17 cellular contexts compared by ENCODE assay signal in the genomic region with DNA sequence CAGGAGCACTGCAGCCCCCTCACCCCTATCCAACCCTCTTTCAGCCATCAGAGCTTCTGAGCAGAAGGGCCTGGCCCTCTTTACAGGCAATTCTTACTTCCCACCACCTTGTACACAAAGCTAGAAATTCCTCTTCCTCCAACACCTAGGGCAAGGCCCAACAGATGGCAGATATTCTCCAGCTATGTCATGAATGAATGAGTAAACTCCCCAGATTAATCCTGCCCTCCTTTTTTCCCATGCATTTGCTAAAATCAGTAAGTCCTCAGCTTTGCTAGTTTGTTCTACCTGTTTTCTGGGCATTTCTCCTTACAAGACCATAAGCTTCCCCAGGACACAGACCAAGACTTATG. TPM values are rescaled to one million over a fixed set of nuclear protein-coding genes. Genes with fewer than 3 reads are reported as not detected.
A peak's percentile ranks its signal among the peaks of the same experiment; 100 is the strongest.
DNase-seq lines count a peak whose midpoint lies in the region; ATAC-seq, FAIRE-seq and TF ChIP-seq lines count a peak whose summit lies in the region.
"Had no signal": no experiment of that assay in that cellular context is flagged by ENCODE, and none has a peak within 500 bp of the region (broad histone marks: within the 10 kb centered on the region; RNA-seq: fewer than 3 reads in every experiment).

No MANE protein-coding gene starts in this region.

- H3K27me3 ChIP-seq in gastroesophageal sphincter = no peaks in the 10 kb centered on the region

- peak; percentile 86 for FAIRE-seq in A549 (lab: Jason Lieb, UNC)
- FAIRE-seq: frontal cortex had no signal

- H3K9me3 ChIP-seq in A549 (no peaks in the 10 kb centered on the region), gastroesophageal sphincter (no peaks in the 10 kb centered on the region)
- H3K9me3 ChIP-seq: neutrophil had no signal

- TF ChIP-seq CTCF in A549 (IDR thresholded peaks at IDR 0.05) (no peak), gastroesophageal sphincter (IDR thresholded peaks at IDR 0.05) (no peak)

- TF ChIP-seq RAD21 in A549 (conservative IDR thresholded peaks at IDR 0.05 in 1 of 2, IDR thresholded peaks at IDR 0.05 in 1 of 2) = no peak

- no peaks in the 10 kb centered on the region for H3K9me3 Mint-ChIP-seq in activated T-helper 1 cell treated with anti-CD3 and anti-CD28 coated beads, Interleukin-12 subunit alpha, Interleukin-12 subunit beta, Interleukin-2, Interleukin-4 antibody, amounts not matched to agents 30 ng/mL and 10 ng/mL and 1 ng/mL, durations not matched to agents 14 hours and 24 hours and 36 hours
- H3K9me3 Mint-ChIP-seq: activated CD4-positive, alpha-beta memory T cell treated with anti-CD3 and anti-CD28 coated beads, Interleukin-2, amount 10 ng/mL, durations not matched to agents 7 days and 5 days; activated T-helper 17 cell treated with anti-CD3 and anti-CD28 coated beads, Interleukin-2, amount 50 U/mL, for 72 hours; immature natural killer cell had no signal

- peaks cover 3% of the 10 kb centered on the region for H3K27me3 Mint-ChIP-seq in activated T-helper 1 cell treated with anti-CD3 and anti-CD28 coated beads, Interleukin-12 subunit alpha, Interleukin-12 subunit beta, Interleukin-2, Interleukin-4 antibody, amounts not matched to agents 30 ng/mL and 10 ng/mL and 1 ng/mL, durations not matched to agents 14 hours and 24 hours and 36 hours (ENCODE audit: insufficient read depth)

- ATAC-seq in A549 (no peak), gastroesophageal sphincter (no peak), HG03378 (IDR thresholded peaks at IDR 0.05; ENCODE audit: unreplicated experiment) (no peak)
- ATAC-seq: activated T-helper 17 cell treated with anti-CD3 and anti-CD28 coated beads, Interleukin-2, amount 50 U/mL, for 72 hours had no signal

- peak overlapping the region; percentile 66 for H3K4me2 ChIP-seq in A549

- no peaks in the 10 kb centered on the region for H3K36me3 Mint-ChIP-seq in activated T-helper 1 cell treated with anti-CD3 and anti-CD28 coated beads, Interleukin-12 subunit alpha, Interleukin-12 subunit beta, Interleukin-2, Interleukin-4 antibody, amounts not matched to agents 30 ng/mL and 10 ng/mL and 1 ng/mL, durations not matched to agents 14 hours and 24 hours and 36 hours (ENCODE audit: low read depth)
- H3K36me3 Mint-ChIP-seq: immature natural killer cell had no signal

- peaks cover 11% of the 10 kb centered on the region for H3K4me1 Mint-ChIP-seq in activated T-helper 1 cell treated with anti-CD3 and anti-CD28 coated beads, Interleukin-12 subunit alpha, Interleukin-12 subunit beta, Interleukin-2, Interleukin-4 antibody, amounts not matched to agents 30 ng/mL and 10 ng/mL and 1 ng/mL, durations not matched to agents 14 hours and 24 hours and 36 hours (ENCODE audit: low read depth)

- H3K27ac Mint-ChIP-seq in activated T-helper 1 cell treated with anti-CD3 and anti-CD28 coated beads, Interleukin-12 subunit alpha, Interleukin-12 subunit beta, Interleukin-2, Interleukin-4 antibody, amounts not matched to agents 30 ng/mL and 10 ng/mL and 1 ng/mL, durations not matched to agents 14 hours and 24 hours and 36 hours = peak overlapping the region; percentile 3
- H3K27ac Mint-ChIP-seq: activated CD4-positive, alpha-beta memory T cell treated with anti-CD3 and anti-CD28 coated beads, Interleukin-2, amount 10 ng/mL, durations not matched to agents 7 days and 5 days; activated T-helper 17 cell treated with anti-CD3 and anti-CD28 coated beads, Interleukin-2, amount 50 U/mL, for 72 hours; immature natural killer cell had no signal

- CTCF ChIA-PET in A549 (lab: Yijun Ruan, JAX) = interaction anchor here (1.6 to 48.7 kb wide), 6 partner anchors 4 to 131 kb away, joined by 12 to 1377 read pairs (median 499); partner anchors contain the start of genes CUEDC1, MRPS23, SRSF1 and VEZF1

- peak overlapping the region; percentile 92 to 95 for H3K27ac ChIP-seq in A549
- peak overlapping the region in 3 of 4 donors; percentile 93 to 99 (median 94) for H3K27ac ChIP-seq in gastroesophageal sphincter
- no peak overlapping the region for H3K27ac ChIP-seq in caudate nucleus (ENCODE audit: low read depth, low read length)
- H3K27ac ChIP-seq: neutrophil had no signal

- DNase-seq in A549 (ENCODE audit: low read depth in 1 of 2, low spot score in 1 of 2) = no peak
- DNase-seq in HCEC 1CT = peak; percentile 72
- DNase-seq in activated T-helper 1 cell treated with anti-CD3 and anti-CD28 coated beads, Interleukin-12 subunit alpha, Interleukin-12 subunit beta, Interleukin-2, Interleukin-4 antibody, amounts not matched to agents 30 ng/mL and 10 ng/mL and 1 ng/mL, durations not matched to agents 14 hours and 24 hours and 36 hours (ENCODE audit: low spot score) = no peak
- DNase-seq in caudate nucleus (lab: John Stamatoyannopoulos, UW) = no peak
- no peak for DNase-seq in NCI-H2029 (lab: John Stamatoyannopoulos, UW)
- DNase-seq in medulla oblongata (ENCODE audit: extremely low spot score) = no peak
- DNase-seq: activated CD4-positive, alpha-beta memory T cell treated with anti-CD3 and anti-CD28 coated beads, Interleukin-2, amount 10 ng/mL, durations not matched to agents 7 days and 5 days; aorta; immature natural killer cell; NCI-H2081 treated with DMSO at 0.1 percent for 48 hours; SHP77 treated with DMSO at 0.1 percent for 48 hours; stimulated activated naive CD4-positive, alpha-beta T cell had no signal

- TF ChIP-seq EP300 in A549 (IDR thresholded peaks at IDR 0.05) = no peak
- no peak for TF ChIP-seq EP300 in gastroesophageal sphincter (IDR thresholded peaks at IDR 0.05)

- TF ChIP-seq POLR2A in A549 (IDR thresholded peaks at IDR 0.05; ENCODE audit: low read length) = no peak
- no peak for TF ChIP-seq POLR2A in gastroesophageal sphincter (IDR thresholded peaks at IDR 0.05)

- intact Hi-C loops in activated T-helper 1 cell treated with anti-CD3 and anti-CD28 coated beads, Interleukin-12 subunit alpha, Interleukin-12 subunit beta, Interleukin-2, Interleukin-4 antibody, amounts not matched to agents 30 ng/mL and 10 ng/mL and 1 ng/mL, durations not matched to agents 14 hours and 24 hours and 36 hours (cut with micrococcal nuclease) = no loop called here

- H3K4me3 ChIP-seq in A549 (no peak overlapping the region), gastroesophageal sphincter (no peak overlapping the region)

- H3K36me3 ChIP-seq in gastroesophageal sphincter = peaks cover 0 to 67% of the 10 kb centered on the region in 2 donors

- POLR2A ChIA-PET in A549 (lab: Yijun Ruan, JAX) = interaction anchor here (0.7 to 2.5 kb wide), 8 partner anchors 9 to 126 kb away, joined by 3 to 15 read pairs (median 5); partner anchors contain the start of genes MRPS23 and VEZF1

- H3K4me1 ChIP-seq in A549 (peaks cover 81% of the 10 kb centered on the region), gastroesophageal sphincter (peaks cover 10 to 85% (median 55%) of the 10 kb centered on the region in 3 donors)

- no peak overlapping the region for H3K4me3 Mint-ChIP-seq in activated T-helper 1 cell treated with anti-CD3 and anti-CD28 coated beads, Interleukin-12 subunit alpha, Interleukin-12 subunit beta, Interleukin-2, Interleukin-4 antibody, amounts not matched to agents 30 ng/mL and 10 ng/mL and 1 ng/mL, durations not matched to agents 14 hours and 24 hours and 36 hours
- H3K4me3 Mint-ChIP-seq: activated CD4-positive, alpha-beta memory T cell treated with anti-CD3 and anti-CD28 coated beads, Interleukin-2, amount 10 ng/mL, durations not matched to agents 7 days and 5 days; activated T-helper 17 cell treated with anti-CD3 and anti-CD28 coated beads, Interleukin-2, amount 50 U/mL, for 72 hours; immature natural killer cell had no signal

TF ChIP-seq in A549, 52 proteins besides CTCF, POLR2A, EP300 and RAD21:
- TF ChIP-seq NFE2L2 (conservative IDR thresholded peaks at IDR 0.05; ENCODE audit: low read length) (no peak), MAX (IDR thresholded peaks at IDR 0.05) (peak; percentile 7; the same call in 1 of the 2 replicates)

RNA-seq across cellular contexts. Expression of gene MRPS23, which starts 20.4 kb away (rescaled TPM):
- 73.2 and 110 TPM in 2 replicates for polyA plus RNA-seq in A549 (2011; rRNA removed)
- 96.6 and 104 TPM in 2 replicates for polyA plus RNA-seq in A549 (2012; cell fraction: cytosol; rRNA removed)
- 45.7 and 49.9 TPM in 2 replicates for polyA plus RNA-seq in A549 (2012; cell fraction: nucleus; rRNA removed)
- 140 to 164 TPM (median 153 TPM) in 3 replicates for polyA plus RNA-seq in A549 (2017; fragmentation: RNase III; extraction: RNeasy Plus Mini Kit Qiagen cat#74134 plus additional on column Dnase treatment)
- polyA minus RNA-seq in A549 (2011; rRNA and poly(A)+ RNA removed) = 36.4 and 52.6 TPM in 2 replicates
- 79.6 and 87.0 TPM in 2 replicates for total RNA-seq in activated T-helper 1 cell treated with anti-CD3 and anti-CD28 coated beads, Interleukin-12 subunit alpha, Interleukin-12 subunit beta, Interleukin-2, Interleukin-4 antibody, amounts not matched to agents 30 ng/mL and 10 ng/mL and 1 ng/mL, durations not matched to agents 14 hours and 24 hours and 36 hours
- 10 to 100 TPM; 23.0 to 24.8 (median 24.5) TPM for total RNA-seq in gastroesophageal sphincter
